ENCODE assay signal across 25 cellular contexts in genomic region chr4:72283357-72283756, GRCh38.
DNase-seq lines count a peak whose midpoint lies in the region; ATAC-seq, FAIRE-seq and TF ChIP-seq lines count a peak whose summit lies in the region.
"Had no signal": no experiment of that assay in that cellular context is flagged by ENCODE, and none has a peak within 500 bp of the region (broad histone marks: within the 10 kb centered on the region; RNA-seq: fewer than 3 reads in every experiment).

No MANE protein-coding gene starts in this region.

- no peaks in the 10 kb centered on the region for H3K79me2 ChIP-seq in HepG2 (ENCODE audit: insufficient read depth, low read length)
- H3K79me2 ChIP-seq in GM12878 (ENCODE audit: control insufficient read depth, insufficient read depth, low read length): no peaks in the 10 kb centered on the region

- ATAC-seq in HepG2 (peak; percentile 49; the same call in 2 of the 3 replicates), right lobe of liver (no peak), HG03520 (IDR thresholded peaks at IDR 0.05; ENCODE audit: unreplicated experiment) (peak; percentile 73), GM12878 (peak; percentile 79)
- ATAC-seq: activated T-cell treated with anti-CD3 and anti-CD28 coated beads, Interleukin-2, amount 50 U/mL, for 4 hours; left lobe of liver; mucosa of descending colon had no signal

- in situ Hi-C loops in HepG2 (cut with HindIII; ENCODE audit: extremely low pct_ligation_motif_present, low pct_unique_long_range_greater_than_20kb): no loop called here
- in situ Hi-C loops in GM12878 (cut with MboI): loop anchor here (25.0 kb wide), 1 partner anchor 1671 kb away; no protein-coding TSS in a partner anchor

- TF ChIP-seq EP300 in HepG2 (IDR thresholded peaks at IDR 0.05; ENCODE audit: low read depth in 2 of 2, low read length in 2 of 2) (no peak), HepG2 (CRISPR knock-in tag; IDR thresholded peaks at IDR 0.05; ENCODE audit: borderline replicate concordance) (no peak), GM12878 (IDR thresholded peaks at IDR 0.05; ENCODE audit: borderline replicate concordance in 1 of 2, control insufficient read depth in 1 of 2, low read depth in 2 of 2, low read length in 2 of 2) (no peak)

- POLR2A ChIA-PET in HepG2 (lab: Yijun Ruan, JAX): no interaction called here
- POLR2A ChIA-PET in GM12878 (lab: Charles Lee): no interaction called here

- TF ChIP-seq CTCF in HepG2 (CRISPR knock-in tag; IDR thresholded peaks at IDR 0.05) (no peak), right lobe of liver (IDR thresholded peaks at IDR 0.05) (no peak), GM12878 (IDR thresholded peaks at IDR 0.05 in 2 of 3, conservative IDR thresholded peaks at IDR 0.05 in 1 of 3; ENCODE audit: control insufficient read depth in 2 of 3, extremely low read depth in 1 of 3, insufficient read depth in 1 of 3, low read depth in 3 of 3, low read length in 3 of 3) (no peak), GM20000 (IDR thresholded peaks at IDR 0.05; ENCODE audit: extremely low read depth, missing control alignments) (no peak), Peyer's patch (IDR thresholded peaks at IDR 0.05) (no peak)

- H3K9me3 ChIP-seq in HepG2 (ENCODE audit: low read length) (no peaks in the 10 kb centered on the region), right lobe of liver (no peaks in the 10 kb centered on the region), GM12878 (replicated peaks; ENCODE audit: control insufficient read depth, insufficient read depth, low read length) (no peaks in the 10 kb centered on the region), Peyer's patch (no peaks in the 10 kb centered on the region)
- H3K9me3 ChIP-seq: mucosa of descending colon, neutrophil, SK-N-SH, upper lobe of left lung had no signal

- TF ChIP-seq POLR2A in HepG2 (IDR thresholded peaks at IDR 0.05; ENCODE audit: insufficient read depth in 1 of 2, low read depth in 2 of 2, low read length in 2 of 2): no peak
- TF ChIP-seq POLR2A in right lobe of liver (IDR thresholded peaks at IDR 0.05): no peak
- TF ChIP-seq POLR2A in GM12878 (IDR thresholded peaks at IDR 0.05; ENCODE audit: low read depth, low read length): no peak
- TF ChIP-seq POLR2A in Peyer's patch (IDR thresholded peaks at IDR 0.05): no peak

- CTCF ChIA-PET in HepG2 (lab: Yijun Ruan, JAX; ENCODE audit: low intra/inter-chr PET ratio, low total read pairs): no interaction called here
- CTCF ChIA-PET in GM12878 (lab: Yijun Ruan, JAX): no interaction called here

- BruUV-seq in HepG2 (replicated peaks; lab: Mats Ljungman, UMichigan) (no TSS peak), GM12878 (replicated peaks; lab: Mats Ljungman, UMichigan) (no TSS peak)

- H3K9ac ChIP-seq in HepG2 (ENCODE audit: insufficient read depth, low read depth, low read length): no peak overlapping the region
- no peak overlapping the region for H3K9ac ChIP-seq in GM12878 (ENCODE audit: control insufficient read depth, insufficient read depth, low read length)
- H3K9ac ChIP-seq: SK-N-SH had no signal

- intact Hi-C loops in HepG2 (cut with micrococcal nuclease; ENCODE audit: unreplicated experiment): no loop called here
- intact Hi-C loops in right lobe of liver (cut with DNase I): no loop called here
- intact Hi-C loops in GM12878 (cut with micrococcal nuclease; ENCODE audit: unreplicated experiment): no loop called here

- H3K36me3 ChIP-seq in HepG2 (replicated peaks in 1 of 2; ENCODE audit: control insufficient read depth in 1 of 2, insufficient read depth in 2 of 2, low read length in 2 of 2) (no peaks in the 10 kb centered on the region), right lobe of liver (no peaks in the 10 kb centered on the region), GM12878 (ENCODE audit: control insufficient read depth in 2 of 2, insufficient read depth in 2 of 2, low read length in 1 of 2) (no peaks in the 10 kb centered on the region), Peyer's patch (no peaks in the 10 kb centered on the region)
- H3K36me3 ChIP-seq: neutrophil, upper lobe of left lung had no signal

- DNase-seq in HepG2 (ENCODE audit: low spot score): no peak
- no peak for DNase-seq in right lobe of liver
- no peak for DNase-seq in GM12878 (ENCODE audit: low read depth, low spot score)
- no peak for DNase-seq in GM20000 (ENCODE audit: low spot score)
- no peak for DNase-seq in Peyer's patch
- no peak for DNase-seq in stimulated activated CD4-positive, alpha-beta T cell treated with anti-CD3 and anti-CD28 coated beads, Interleukin-4, amount 100 ng/mL, for 4 hours
- DNase-seq in NCI-H345 treated with DMSO at 0.1 percent for 48 hours (lab: John Stamatoyannopoulos, UW; ENCODE audit: unreplicated experiment): no peak
- DNase-seq: activated CD4-positive, alpha-beta T cell treated with anti-CD3 and anti-CD28 coated beads, Interleukin-2, amount 50 U/mL, for 4 hours; activated T-cell treated with anti-CD3 and anti-CD28 coated beads, Interleukin-2, amount 50 U/mL, for 4 hours; CD4-positive, CD25-positive, alpha-beta regulatory T cell; DMS153; foreskin melanocyte; mucosa of descending colon; NCI-H1048; NCI-H2107; NCI-H526; SK-N-SH; stimulated activated naive CD4-positive, alpha-beta T cell treated with Interleukin-2 at 50 U/mL for 16 hours; upper lobe of left lung had no signal

- H3K4me2 ChIP-seq in HepG2 (ENCODE audit: low read depth, low read length) (no peak overlapping the region), GM12878 (ENCODE audit: control insufficient read depth, insufficient read depth) (no peak overlapping the region)
- H3K4me2 ChIP-seq: SK-N-SH had no signal

- RAD21 ChIA-PET in GM12878 (lab: Charles Lee; ENCODE audit: unreplicated experiment): no interaction called here

- H3K4me1 ChIP-seq in HepG2 (ENCODE audit: insufficient read depth, low read length) (no peaks in the 10 kb centered on the region), right lobe of liver (no peaks in the 10 kb centered on the region), GM12878 (ENCODE audit: control insufficient read depth, insufficient read depth, low read length) (no peaks in the 10 kb centered on the region), Peyer's patch (no peaks in the 10 kb centered on the region)
- H3K4me1 ChIP-seq: upper lobe of left lung had no signal

- SMC1A ChIA-PET in GM12878 (lab: Charles Lee; ENCODE audit: uncharacterized antibody, unreplicated experiment): interaction anchor here (1.8 kb wide), 1 partner anchor 10 kb away, joined by 4 read pairs; no protein-coding TSS in a partner anchor

- H4K20me1 ChIP-seq in HepG2 (ENCODE audit: insufficient read depth, low read length): no peaks in the 10 kb centered on the region
- H4K20me1 ChIP-seq in GM12878 (ENCODE audit: control insufficient read depth, insufficient read depth): no peaks in the 10 kb centered on the region

- TF ChIP-seq RAD21 in HepG2 (CRISPR knock-in tag; IDR thresholded peaks at IDR 0.05) (no peak), GM12878 (IDR thresholded peaks at IDR 0.05; ENCODE audit: insufficient read depth, low read depth, low read length) (no peak)

- FAIRE-seq in HepG2 (lab: Jason Lieb, UNC): no peak
- FAIRE-seq in GM12878 (lab: Jason Lieb, UNC): no peak
- FAIRE-seq: colon, H54, TTC549 had no signal

- H2AFZ ChIP-seq in HepG2 (ENCODE audit: low read length) (no peak overlapping the region), GM12878 (ENCODE audit: control insufficient read depth, low read depth, low read length) (no peak overlapping the region)

- WGBS in HepG2 (ENCODE audit: low lambda C conversion rate): 32% methylated on average over 3 of the region's 3 CpGs
- 90% methylated on average over 3 of the region's 3 CpGs for WGBS in right lobe of liver (ENCODE audit: insufficient coverage, low coverage, low lambda C conversion rate, missing lambda C conversion rate)
- WGBS in GM12878 (ENCODE audit: insufficient coverage, insufficient replicate concordance, low lambda C conversion rate, missing lambda C conversion rate): 28% methylated on average over 3 of the region's 3 CpGs

- no peak overlapping the region for H3K27ac ChIP-seq in HepG2 (ENCODE audit: extremely low read length, insufficient read depth, low read length)
- H3K27ac ChIP-seq in right lobe of liver: no peak overlapping the region
- H3K27ac ChIP-seq in GM12878 (ENCODE audit: control insufficient read depth, insufficient read depth): no peak overlapping the region
- H3K27ac ChIP-seq in Peyer's patch: no peak overlapping the region
- H3K27ac ChIP-seq: neutrophil, upper lobe of left lung had no signal

- H3K4me3 ChIP-seq in HepG2 (replicated peaks in 1 of 3; ENCODE audit: insufficient read depth in 1 of 3, low read depth in 2 of 3, low read length in 3 of 3) (no peak overlapping the region), right lobe of liver (no peak overlapping the region), GM12878 (no peak overlapping the region), Peyer's patch (no peak overlapping the region)
- H3K4me3 ChIP-seq: mucosa of descending colon, upper lobe of left lung had no signal

- H3K27me3 ChIP-seq in HepG2 (ENCODE audit: control insufficient read depth in 1 of 2, insufficient read depth in 2 of 2, low read length in 2 of 2): no peaks in the 10 kb centered on the region
- H3K27me3 ChIP-seq in right lobe of liver: no peaks in the 10 kb centered on the region
- H3K27me3 ChIP-seq in GM12878 (replicated peaks in 1 of 2; ENCODE audit: control insufficient read depth in 2 of 2, insufficient read depth in 2 of 2, low read length in 1 of 2): no peaks in the 10 kb centered on the region
- no peaks in the 10 kb centered on the region for H3K27me3 ChIP-seq in Peyer's patch
- H3K27me3 ChIP-seq: neutrophil, upper lobe of left lung had no signal

TF ChIP-seq in HepG2, 621 proteins besides CTCF, POLR2A, EP300 and RAD21:
- TF ChIP-seq SOX13 (IDR thresholded peaks at IDR 0.05): no peak
- no peak for TF ChIP-seq SOX13 (CRISPR knock-in tag; conservative IDR thresholded peaks at IDR 0.05 in 1 of 2, IDR thresholded peaks at IDR 0.05 in 1 of 2)
- 0 out of 2 replicates have a peak, but pooled peaks have one; percentile 35 for TF ChIP-seq CREB1 (IDR thresholded peaks at IDR 0.05)
- TF ChIP-seq CREB1 (CRISPR knock-in tag; IDR thresholded peaks at IDR 0.05): no peak
- TF ChIP-seq PLRG1 (conservative IDR thresholded peaks at IDR 0.05): no peak
- peak; percentile 83 for TF ChIP-seq ATF7 (IDR thresholded peaks at IDR 0.05)
- TF ChIP-seq ATF7 (CRISPR knock-in tag; IDR thresholded peaks at IDR 0.05): no peak

TF ChIP-seq in GM12878, 131 proteins besides CTCF, POLR2A, EP300 and RAD21 (continues in another document):
- TF ChIP-seq CREM (IDR thresholded peaks at IDR 0.05; ENCODE audit: low read depth) (no peak), GABPA (IDR thresholded peaks at IDR 0.05; ENCODE audit: low read depth) (no peak), HSF1 (IDR thresholded peaks at IDR 0.05; ENCODE audit: low read depth, low read length) (no peak)

Comparison
In these comparisons a context has a peak if more than half of its experiments do, and no peak if none do; other contexts are left out.
1. ATAC-seq: peak in HepG2 (single experiment), HG03520 (single experiment) and GM12878 (single experiment); none in right lobe of liver (0 of 4).